ENCODE assay signal across 13 cellular contexts in genomic region chr7:127810691-127811660, GRCh38.
"Had no signal": no experiment of that assay in that cellular context is flagged by ENCODE, and none has a peak within 500 bp of the region (broad histone marks: within the 10 kb centered on the region; RNA-seq: fewer than 3 reads in every experiment).

No MANE protein-coding gene starts in this region.

- H3K9me3 ChIP-seq: tibial artery, uterus had no signal

- H3K4me3 Mint-ChIP-seq: activated naive CD8-positive, alpha-beta T cell treated with anti-CD3 and anti-CD28 coated beads, Interleukin-2, amount 50 U/mL, for 24 hours; neural progenitor cell had no signal

- DNase-seq: activated CD4-positive, alpha-beta T cell treated with anti-CD3 and anti-CD28 coated beads for 4 hours; activated CD8-positive, alpha-beta memory T cell treated with anti-CD3 and anti-CD28 coated beads for 24 hours; activated naive CD4-positive, alpha-beta T cell treated with Interleukin-2 at 50 U/mL for 16 hours; activated naive CD8-positive, alpha-beta T cell treated with anti-CD3 and anti-CD28 coated beads, Interleukin-2, amount 50 U/mL, for 24 hours; hippocampal formation; kidney glomerular epithelial cell; midbrain; retina; stimulated activated CD4-positive, alpha-beta T cell treated with anti-CD3 and anti-CD28 coated beads, Interleukin-15, amount 100 ng/mL, for 24 hours; tibial artery; uterus had no signal

- H3K36me3 ChIP-seq: cardiac muscle cell, neural progenitor cell, uterus had no signal

- H3K4me1 ChIP-seq: uterus had no signal

- H3K27me3 ChIP-seq: cardiac muscle cell, neural progenitor cell, tibial artery, uterus had no signal

- H3K4me2 ChIP-seq: neural progenitor cell had no signal

- ATAC-seq: activated naive CD8-positive, alpha-beta T cell treated with anti-CD3 and anti-CD28 coated beads, Interleukin-2, amount 50 U/mL, for 24 hours had no signal

- H3K27ac Mint-ChIP-seq: activated naive CD8-positive, alpha-beta T cell treated with anti-CD3 and anti-CD28 coated beads, Interleukin-2, amount 50 U/mL, for 24 hours; neural progenitor cell had no signal

- H3K27me3 Mint-ChIP-seq: activated naive CD8-positive, alpha-beta T cell treated with anti-CD3 and anti-CD28 coated beads, Interleukin-2, amount 50 U/mL, for 24 hours had no signal

- H3K9ac ChIP-seq: neural progenitor cell had no signal

- H3K27ac ChIP-seq: cardiac muscle cell, neural progenitor cell, tibial artery, uterus had no signal

- H3K9me3 Mint-ChIP-seq: activated naive CD8-positive, alpha-beta T cell treated with anti-CD3 and anti-CD28 coated beads, Interleukin-2, amount 50 U/mL, for 24 hours; neural progenitor cell had no signal

- H3K4me3 ChIP-seq: cardiac muscle cell, neural progenitor cell, tibial artery, uterus had no signal

- H2AFZ ChIP-seq: neural progenitor cell had no signal
